ENCODE assay signal across 19 cellular contexts in the genomic region with DNA sequence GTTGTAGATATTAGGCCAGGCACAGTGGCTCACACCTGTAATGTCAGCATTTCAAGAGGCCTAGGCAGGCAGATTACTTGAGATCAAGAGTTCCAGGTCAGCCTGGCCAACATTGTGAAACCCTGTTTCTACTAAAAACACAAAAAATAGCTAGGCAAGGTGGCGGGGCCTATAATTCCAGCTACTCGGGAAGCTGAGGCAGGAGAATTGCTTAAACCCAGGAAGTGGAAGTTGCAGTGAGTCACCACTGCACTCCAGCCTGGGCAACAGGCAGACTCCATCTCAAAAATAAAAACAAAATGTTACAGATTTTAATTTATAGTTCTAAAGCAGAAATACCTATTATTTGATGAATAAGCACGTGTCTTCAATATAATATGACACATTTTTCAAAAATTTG.
"Had no signal": no experiment of that assay in that cellular context is flagged by ENCODE, and none has a peak within 500 bp of the region (broad histone marks: within the 10 kb centered on the region; RNA-seq: fewer than 3 reads in every experiment).

No MANE protein-coding gene starts in this region.

- H3K27ac Mint-ChIP-seq: activated naive CD4-positive, alpha-beta T cell treated with anti-CD3 and anti-CD28 coated beads, Interleukin-2, amount 10 ng/mL, durations not matched to agents 7 days and 5 days; dendritic cell treated with granulocyte-macrophage colony-stimulating factor and Interleukin-4, amounts not matched to agents 40 ng/mL and 50 ng/mL, for 4 days; effector memory CD8-positive, alpha-beta T cell; nephron progenitor cell; stimulated activated memory B cell treated with anti-CD40 and anti-IgM and Interleukin-4, amounts not matched to agents 10 μg/mL and 1 μg/mL and 100 μg/mL, for 72 hours had no signal

- H3K4me3 Mint-ChIP-seq: activated naive CD4-positive, alpha-beta T cell treated with anti-CD3 and anti-CD28 coated beads, Interleukin-2, amount 10 ng/mL, durations not matched to agents 7 days and 5 days; activated T-cell treated with anti-CD3 and anti-CD28 coated beads, Interleukin-2, amount 50 U/mL, for 4 hours; dendritic cell treated with granulocyte-macrophage colony-stimulating factor and Interleukin-4, amounts not matched to agents 40 ng/mL and 50 ng/mL, for 4 days; effector memory CD8-positive, alpha-beta T cell; nephron progenitor cell; stimulated activated memory B cell treated with anti-CD40 and anti-IgM and Interleukin-4, amounts not matched to agents 10 μg/mL and 1 μg/mL and 100 μg/mL, for 72 hours had no signal

- H3K9me3 Mint-ChIP-seq: activated naive CD4-positive, alpha-beta T cell treated with anti-CD3 and anti-CD28 coated beads, Interleukin-2, amount 10 ng/mL, durations not matched to agents 7 days and 5 days; activated T-cell treated with anti-CD3 and anti-CD28 coated beads, Interleukin-2, amount 50 U/mL, for 4 hours; dendritic cell treated with granulocyte-macrophage colony-stimulating factor and Interleukin-4, amounts not matched to agents 40 ng/mL and 50 ng/mL, for 4 days; effector memory CD8-positive, alpha-beta T cell; stimulated activated memory B cell treated with anti-CD40 and anti-IgM and Interleukin-4, amounts not matched to agents 10 μg/mL and 1 μg/mL and 100 μg/mL, for 72 hours had no signal

- H3K4me1 ChIP-seq: breast epithelium, sigmoid colon had no signal

- H3K4me3 ChIP-seq: breast epithelium, lung, sigmoid colon had no signal

- H3K27me3 Mint-ChIP-seq: activated naive CD4-positive, alpha-beta T cell treated with anti-CD3 and anti-CD28 coated beads, Interleukin-2, amount 10 ng/mL, durations not matched to agents 7 days and 5 days; dendritic cell treated with granulocyte-macrophage colony-stimulating factor and Interleukin-4, amounts not matched to agents 40 ng/mL and 50 ng/mL, for 4 days; effector memory CD8-positive, alpha-beta T cell; stimulated activated memory B cell treated with anti-CD40 and anti-IgM and Interleukin-4, amounts not matched to agents 10 μg/mL and 1 μg/mL and 100 μg/mL, for 72 hours had no signal

- FAIRE-seq: astrocyte, frontal cortex, keratinocyte had no signal

- H3K27me3 ChIP-seq: breast epithelium, sigmoid colon had no signal

- H3K36me3 ChIP-seq: breast epithelium had no signal

- DNase-seq: activated CD4-positive, alpha-beta T cell treated with anti-CD3 and anti-CD28 coated beads, Interleukin-2, amount 50 U/mL, for 1 hour; activated CD4-positive, CD25-positive, alpha-beta regulatory T cell treated with anti-CD3 and anti-CD28 coated beads, Interleukin-2, amount 50 U/mL, for 72 hours; activated CD8-positive, alpha-beta memory T cell treated with anti-CD3 and anti-CD28 coated beads, Interleukin-2, amount 50 U/mL, for 4 hours; activated naive CD4-positive, alpha-beta T cell treated with anti-CD3 and anti-CD28 coated beads, Interleukin-2, amount 10 ng/mL, durations not matched to agents 7 days and 5 days; activated T-cell treated with anti-CD3 and anti-CD28 coated beads, Interleukin-2, amount 50 U/mL, for 4 hours; effector memory CD8-positive, alpha-beta T cell; hypothalamus; nephron progenitor cell; nucleus accumbens; sigmoid colon; stimulated activated CD4-positive, alpha-beta T cell treated with anti-CD3 and anti-CD28 coated beads, Interleukin-4, amount 100 ng/mL, for 24 hours; T1000 had no signal

- H3K9me3 ChIP-seq: breast epithelium, sigmoid colon had no signal

- H3K4me1 Mint-ChIP-seq: activated naive CD4-positive, alpha-beta T cell treated with anti-CD3 and anti-CD28 coated beads, Interleukin-2, amount 10 ng/mL, durations not matched to agents 7 days and 5 days; nephron progenitor cell; stimulated activated memory B cell treated with anti-CD40 and anti-IgM and Interleukin-4, amounts not matched to agents 10 μg/mL and 1 μg/mL and 100 μg/mL, for 72 hours had no signal
